Comparison of ENCODE assay signal across 20 cellular contexts in genomic region chr20:57890254-57890800, GRCh38.
A peak's percentile ranks its signal among the peaks of the same experiment; 100 is the strongest.
DNase-seq lines count a peak whose midpoint lies in the region; ATAC-seq and TF ChIP-seq lines count a peak whose summit lies in the region.
"Had no signal": no experiment of that assay in that cellular context is flagged by ENCODE, and none has a peak within 500 bp of the region (broad histone marks: within the 10 kb centered on the region; RNA-seq: fewer than 3 reads in every experiment).

No MANE protein-coding gene starts in this region.

- no peak overlapping the region for H3K14ac ChIP-seq in mesenchymal stem cell (ENCODE audit: low read length in 2 of 2)

- H2AFZ ChIP-seq in GM23338 (no peak overlapping the region), mesenchymal stem cell (ENCODE audit: low read depth, low read length) (peak overlapping the region; percentile 23)

- H3K9me3 Mint-ChIP-seq in GM23338: peaks cover 2% of the 10 kb centered on the region; the same call in 2 of the 3 replicates

- H3K27me3 ChIP-seq in GM23338 (ENCODE audit: insufficient read depth) (no peaks in the 10 kb centered on the region), mesenchymal stem cell (ENCODE audit: control insufficient read depth in 1 of 2, insufficient read depth in 1 of 2, low read length in 2 of 2) (peaks cover 0 to 53% of the 10 kb centered on the region in 2 experiments), spleen (replicated peaks in 1 of 7) (peaks cover 0 to 21% (median 0%) of the 10 kb centered on the region in 7 donors)
- H3K27me3 ChIP-seq: SJSA1 had no signal

- peaks cover 11% of the 10 kb centered on the region for H3K27me3 Mint-ChIP-seq in GM23338 (ENCODE audit: insufficient read depth, low read depth, poor library complexity)

- no peaks in the 10 kb centered on the region for H3K79me2 ChIP-seq in GM23338 (replicated peaks; ENCODE audit: insufficient read depth)

- no peak overlapping the region for H3K18ac ChIP-seq in mesenchymal stem cell (ENCODE audit: low read depth in 1 of 2, low read length in 2 of 2)

- no peaks in the 10 kb centered on the region for H3K4me1 ChIP-seq in GM23338 (ENCODE audit: insufficient read depth)
- H3K4me1 ChIP-seq in mesenchymal stem cell (ENCODE audit: control insufficient read depth, insufficient read depth, low read depth, low read length): no peaks in the 10 kb centered on the region
- H3K4me1 ChIP-seq in spleen: no peaks in the 10 kb centered on the region
- H3K4me1 ChIP-seq: HAP-1, SJSA1 had no signal

- no peak overlapping the region for H4K8ac ChIP-seq in mesenchymal stem cell (ENCODE audit: low read length)

- H3K4me1 Mint-ChIP-seq in GM23338: peaks cover 13% of the 10 kb centered on the region
- H3K4me1 Mint-ChIP-seq: CD4-positive, CD25-positive, alpha-beta regulatory T cell had no signal

- no peak for TF ChIP-seq POLR2A in spleen (IDR thresholded peaks at IDR 0.05)

- H2BK15ac ChIP-seq in mesenchymal stem cell (ENCODE audit: low read depth, poor library complexity, severe bottlenecking): no peak overlapping the region

- no peak overlapping the region for H3K23ac ChIP-seq in mesenchymal stem cell (ENCODE audit: low read length in 2 of 2)

- H3K4me3 ChIP-seq in GM23338 (no peak overlapping the region), mesenchymal stem cell (ENCODE audit: insufficient read depth in 1 of 2, low read depth in 1 of 2, low read length in 2 of 2) (no peak overlapping the region), spleen (no peak overlapping the region)
- H3K4me3 ChIP-seq: HAP-1, SJSA1 had no signal

- H3K9me2 ChIP-seq in GM23338 (ENCODE audit: insufficient read depth): no peaks in the 10 kb centered on the region

- no peaks in the 10 kb centered on the region for H3K79me1 ChIP-seq in mesenchymal stem cell (replicated peaks; ENCODE audit: low read length, poor library complexity, severe bottlenecking)

- intact Hi-C loops in spleen (cut with DNase I; ENCODE audit: low total_unique reads): no loop called here

- H2BK5ac ChIP-seq in mesenchymal stem cell (ENCODE audit: low read depth, low read length, poor library complexity, severe bottlenecking): no peak overlapping the region

- H3K36me3 Mint-ChIP-seq in GM23338 (ENCODE audit: low read depth): no peaks in the 10 kb centered on the region
- H3K36me3 Mint-ChIP-seq: CD4-positive, CD25-positive, alpha-beta regulatory T cell had no signal

- no peak overlapping the region for H4K91ac ChIP-seq in mesenchymal stem cell (ENCODE audit: low read length)

- no peak overlapping the region for H3K27ac Mint-ChIP-seq in GM23338

- 69% methylated on average over 11 of the region's 11 CpGs for WGBS in mesenchymal stem cell
- WGBS in spleen, 5 donors: 76 to 87% (median 83%) methylated on average over 11 of the region's 11 CpGs

- H3K9ac ChIP-seq in mesenchymal stem cell (ENCODE audit: low read length): no peak overlapping the region
- H3K9ac ChIP-seq: KMS-11 had no signal

- no peaks in the 10 kb centered on the region for H3K9me3 ChIP-seq in KOPT-K1 (ENCODE audit: insufficient read depth, low read length, poor library complexity, severe bottlenecking)
- no peaks in the 10 kb centered on the region for H3K9me3 ChIP-seq in mesenchymal stem cell (ENCODE audit: control insufficient read depth, low read length)
- H3K9me3 ChIP-seq in spleen: peaks cover 0 to 6% (median 0%) of the 10 kb centered on the region in 8 donors
- H3K9me3 ChIP-seq: HAP-1, SJSA1 had no signal

- H3K4ac ChIP-seq in mesenchymal stem cell (ENCODE audit: low read depth in 1 of 2, low read length in 2 of 2): no peak overlapping the region

- H3K27ac ChIP-seq in GM23338 (ENCODE audit: low read depth): no peak overlapping the region
- peak overlapping the region; percentile 80 for H3K27ac ChIP-seq in KOPT-K1 (ENCODE audit: low read depth, low read length, poor library complexity, severe bottlenecking)
- no peak overlapping the region for H3K27ac ChIP-seq in mesenchymal stem cell (ENCODE audit: low read length, poor library complexity, severe bottlenecking)
- no peak overlapping the region for H3K27ac ChIP-seq in spleen
- H3K27ac ChIP-seq: HL-60, KMS-11, SJSA1 had no signal

- TF ChIP-seq CTCF in GM23338 (conservative IDR thresholded peaks at IDR 0.05; ENCODE audit: low read depth in 2 of 2) (no peak), spleen (IDR thresholded peaks at IDR 0.05 in 8 of 11, conservative IDR thresholded peaks at IDR 0.05 in 3 of 11) (no peak)

- ATAC-seq in GM23338 (no peak), HG02973 (IDR thresholded peaks at IDR 0.05; ENCODE audit: unreplicated experiment) (no peak)
- ATAC-seq: Right ventricle myocardium inferior had no signal

- no peak overlapping the region for H2BK12ac ChIP-seq in mesenchymal stem cell (ENCODE audit: low read length in 2 of 2)

- no peak overlapping the region for H2BK120ac ChIP-seq in mesenchymal stem cell (ENCODE audit: low read depth, low read length)

- H3K4me3 Mint-ChIP-seq in GM23338: no peak overlapping the region
- H3K4me3 Mint-ChIP-seq: CD4-positive, CD25-positive, alpha-beta regulatory T cell had no signal

- H4K20me1 ChIP-seq in GM23338 (replicated peaks; ENCODE audit: insufficient read depth): no peaks in the 10 kb centered on the region

- DNase-seq in GM23338 (ENCODE audit: low spot score) (peak; percentile 20), mesenchymal stem cell (no peak), spleen (peak; percentile 24), mucosa of gallbladder (ENCODE audit: low spot score) (no peak)
- DNase-seq in stimulated activated naive CD4-positive, alpha-beta T cell (lab: John Stamatoyannopoulos, UW): no peak
- DNase-seq: CD4-positive, CD25-positive, alpha-beta regulatory T cell; EL; MV-4-11; NCI-H1105 treated with DMSO at 0.1 percent for 48 hours; NCI-H2029 treated with DMSO at 0.1 percent for 48 hours; NCI-H226; NCI-H510A treated with DMSO at 0.1 percent for 48 hours; OCI-M1 had no signal

- H3K36me3 ChIP-seq in GM23338 (ENCODE audit: insufficient read depth) (no peaks in the 10 kb centered on the region), KOPT-K1 (ENCODE audit: insufficient read depth, low read length) (no peaks in the 10 kb centered on the region), mesenchymal stem cell (ENCODE audit: control insufficient read depth in 1 of 2, insufficient read depth in 2 of 2, low read depth in 1 of 2, low read length in 2 of 2) (no peaks in the 10 kb centered on the region), spleen (no peaks in the 10 kb centered on the region)
- H3K36me3 ChIP-seq: HAP-1, SJSA1 had no signal

- H3K4me2 ChIP-seq in GM23338 (no peak overlapping the region), mesenchymal stem cell (ENCODE audit: low read length, poor library complexity, severe bottlenecking) (no peak overlapping the region)
- H3K4me2 ChIP-seq: KMS-11 had no signal

- no peaks in the 10 kb centered on the region for H3F3A ChIP-seq in GM23338 (replicated peaks; ENCODE audit: low read depth)

- no peak overlapping the region for H2AK5ac ChIP-seq in mesenchymal stem cell (ENCODE audit: low read length, severe bottlenecking)

TF ChIP-seq in GM23338, 12 proteins besides CTCF, POLR2A, EP300 and RAD21:
- TF ChIP-seq JUNB (IDR thresholded peaks at IDR 0.05; ENCODE audit: unreplicated experiment): no peak

Comparison
In these comparisons a context has a peak if more than half of its experiments do, and no peak if none do; other contexts are left out.
1. DNase-seq: peak in GM23338 (single experiment) and spleen (single experiment); none in mesenchymal stem cell (single experiment), stimulated activated naive CD4-positive, alpha-beta T cell (0 of 6) and mucosa of gallbladder (single experiment).